8 cellular contexts compared by ENCODE assay signal in genomic region chr16:30355954-30356308, GRCh38. TPM values are rescaled to one million over a fixed set of nuclear protein-coding genes. Genes with fewer than 3 reads are reported as not detected.
DNase-seq lines count a peak whose midpoint lies in the region; ATAC-seq and TF ChIP-seq lines count a peak whose summit lies in the region.

No MANE protein-coding gene starts in this region.

- H2AFZ ChIP-seq in ACC112 (ENCODE audit: low read length, unreplicated experiment) (no peak overlapping the region), mammary epithelial cell (ENCODE audit: low read depth, low read length) (peak overlapping the region; percentile 83)

- CTCF ChIA-PET in mammary epithelial cell (lab: Charles Lee; ENCODE audit: low non-redundant PET): no interaction called here

- peak overlapping the region; percentile 87 for H3K4me2 ChIP-seq in mammary epithelial cell (ENCODE audit: insufficient read depth, low read depth, low read length)

- BruUV-seq in mammary epithelial cell (replicated peaks; lab: Mats Ljungman, UMichigan): no TSS peak

- no peaks in the 10 kb centered on the region for H3K9me3 ChIP-seq in mammary epithelial cell (replicated peaks; ENCODE audit: insufficient read depth, low read length)
- H3K9me3 ChIP-seq in mucosa of stomach (ENCODE audit: control insufficient read depth, low read length): no peaks in the 10 kb centered on the region

- in situ Hi-C loops in mammary epithelial cell (cut with MboI; ENCODE audit: low sequenced_read_pairs in 2 of 2): no loop called here

- WGBS in mammary epithelial cell (ENCODE audit: low coverage, missing lambda C conversion rate): 51% methylated on average over 6 of the region's 7 CpGs

- H3K79me2 ChIP-seq in ACC112 (ENCODE audit: control insufficient read depth, insufficient read depth, low read length, unreplicated experiment) (peaks cover 30% of the 10 kb centered on the region), mammary epithelial cell (ENCODE audit: insufficient read depth, low read length) (peaks cover 65% of the 10 kb centered on the region)

- TF ChIP-seq CTCF in HL-60 (IDR thresholded peaks at IDR 0.05; ENCODE audit: insufficient read depth, low read length): no peak
- no peak for TF ChIP-seq CTCF in mammary epithelial cell (conservative IDR thresholded peaks at IDR 0.05 in 1 of 2, IDR thresholded peaks at IDR 0.05 in 1 of 2; ENCODE audit: extremely low read depth in 1 of 2, insufficient read depth in 1 of 2, low read depth in 1 of 2, low read length in 2 of 2)

- peak overlapping the region; percentile 93 for H3K9ac ChIP-seq in mammary epithelial cell (ENCODE audit: insufficient read depth, low read length)
- peak overlapping the region; percentile 94 for H3K9ac ChIP-seq in mucosa of stomach (ENCODE audit: low read length)

- no peak for DNase-seq in HL-60 (ENCODE audit: low read depth in 1 of 2, low spot score in 1 of 2)
- DNase-seq in mammary epithelial cell: no peak
- DNase-seq in hypothalamus (lab: John Stamatoyannopoulos, UW): no peak
- DNase-seq in NCI-H2227 treated with DMSO at 0.1 percent for 48 hours (lab: John Stamatoyannopoulos, UW): no peak
- DNase-seq in activated CD4-positive, alpha-beta T cell treated with anti-CD3 and anti-CD28 coated beads, Interleukin-2, amount 50 U/mL, for 1 hour: no peak

- H3K36me3 ChIP-seq in ACC112 (ENCODE audit: insufficient read depth, low read length) (0 out of 2 replicates have a peak, but pooled peaks cover under 1% of the 10 kb centered on the region), mammary epithelial cell (ENCODE audit: insufficient read depth, low read length) (peaks cover 14% of the 10 kb centered on the region), mucosa of stomach (ENCODE audit: control insufficient read depth, insufficient read depth, low read length) (peaks cover 33% of the 10 kb centered on the region)

- H3K27me3 ChIP-seq in ACC112 (ENCODE audit: insufficient read depth, low read length): no peaks in the 10 kb centered on the region
- no peaks in the 10 kb centered on the region for H3K27me3 ChIP-seq in HL-60 (ENCODE audit: insufficient read depth, poor library complexity, severe bottlenecking)
- no peaks in the 10 kb centered on the region for H3K27me3 ChIP-seq in mammary epithelial cell (ENCODE audit: insufficient read depth, low read length)
- no peaks in the 10 kb centered on the region for H3K27me3 ChIP-seq in mucosa of stomach (ENCODE audit: control insufficient read depth, insufficient read depth, low read length)

- ATAC-seq in HG02840 (IDR thresholded peaks at IDR 0.05; ENCODE audit: low FRiP score, unreplicated experiment): no peak

- intact Hi-C loops in mammary epithelial cell (cut with micrococcal nuclease): loop anchor here (1.0 to 2.0 kb wide), 3 partner anchors 14 to 53 kb away; partner anchors contain the start of gene TBC1D10B

- H3K4me3 ChIP-seq in ACC112 (ENCODE audit: low read depth, low read length): peak overlapping the region; percentile 89
- peak overlapping the region; percentile 95 for H3K4me3 ChIP-seq in HL-60 (replicated peaks; ENCODE audit: insufficient read depth, low read length)
- H3K4me3 ChIP-seq in mammary epithelial cell (replicated peaks in 1 of 3; ENCODE audit: insufficient read depth in 1 of 3, low read depth in 2 of 3, low read length in 3 of 3): peak overlapping the region; percentile 57 to 97 (median 91)
- peak overlapping the region; percentile 68 for H3K4me3 ChIP-seq in mucosa of stomach (ENCODE audit: low read length)

- H3K4me1 ChIP-seq in ACC112 (ENCODE audit: control insufficient read depth, insufficient read depth, low read length, unreplicated experiment) (peaks cover 47% of the 10 kb centered on the region), mammary epithelial cell (ENCODE audit: insufficient read depth, low read length) (peaks cover 17% of the 10 kb centered on the region), mucosa of stomach (ENCODE audit: control insufficient read depth, insufficient read depth, low read length) (peaks cover 52% of the 10 kb centered on the region)

- H3K27ac ChIP-seq in ACC112 (ENCODE audit: low read depth, low read length): peak overlapping the region; percentile 96
- peak overlapping the region; percentile 94 for H3K27ac ChIP-seq in HL-60 (replicated peaks)
- peak overlapping the region; percentile 84 for H3K27ac ChIP-seq in mammary epithelial cell (ENCODE audit: insufficient read depth, low read depth, low read length)

- no peaks in the 10 kb centered on the region for H4K20me1 ChIP-seq in mammary epithelial cell (ENCODE audit: insufficient read depth, low read length)

- dilution Hi-C loops in mammary epithelial cell (cut with HindIII; ENCODE audit: low sequenced_read_pairs): loop anchor here (25.0 kb wide), 1 partner anchor 394 kb away; the partner anchor contains the start of genes TAOK2 and TMEM219

RNA-seq across cellular contexts. Expression of gene CD2BP2, which starts 0.8 kb away (rescaled TPM):
- 10 to 100 TPM; 38.3 to 55.2 TPM for total RNA-seq in mammary epithelial cell
- polyA plus RNA-seq in mammary epithelial cell: 30.8 TPM
- 18.2 TPM for polyA minus RNA-seq in mammary epithelial cell

RNA-seq across cellular contexts. Expression of gene TBC1D10B, which starts 14.4 kb away (rescaled TPM):
- 10 to 100 TPM; 27.3 to 45.5 TPM for total RNA-seq in mammary epithelial cell
- 26.3 TPM for polyA plus RNA-seq in mammary epithelial cell
- 49.4 TPM for polyA minus RNA-seq in mammary epithelial cell

RNA-seq across cellular contexts. Expression of gene MYL11, which starts 18.7 kb away (rescaled TPM):
- total RNA-seq in mammary epithelial cell: not detected
- polyA plus RNA-seq in mammary epithelial cell: 0.29 TPM
- not detected for polyA minus RNA-seq in mammary epithelial cell

RNA-seq across cellular contexts. Expression of gene SEPTIN1, which starts 26.4 kb away (rescaled TPM):
- 1 to 10 TPM in 1 of 2 donors, not detected in 1; 2.0 TPM for total RNA-seq in mammary epithelial cell
- polyA plus RNA-seq in mammary epithelial cell: 0.03 TPM
- polyA minus RNA-seq in mammary epithelial cell: not detected

RNA-seq across cellular contexts. Expression of gene ZNF48, which starts 39.3 kb away (rescaled TPM):
- 10 to 100 TPM in 1 of 2 donors, 1 to 10 TPM in 1; 8.8 to 17.7 TPM for total RNA-seq in mammary epithelial cell
- 4.7 TPM for polyA plus RNA-seq in mammary epithelial cell
- 17.0 TPM for polyA minus RNA-seq in mammary epithelial cell
